22 cellular contexts compared by ENCODE assay signal in genomic region chr18:79559121-79559835, GRCh38.
DNase-seq lines count a peak whose midpoint lies in the region; ATAC-seq, FAIRE-seq and TF ChIP-seq lines count a peak whose summit lies in the region.
"Had no signal": no experiment of that assay in that cellular context is flagged by ENCODE, and none has a peak within 500 bp of the region (broad histone marks: within the 10 kb centered on the region; RNA-seq: fewer than 3 reads in every experiment).

No MANE protein-coding gene starts in this region.

- no peak overlapping the region for H3K27ac Mint-ChIP-seq in natural killer cell treated with Interleukin-12 subunit alpha and Interleukin-12 subunit beta and Interleukin-15 and Interleukin-18, amount 100 ng/mL, for 72 hours
- no peak overlapping the region for H3K27ac Mint-ChIP-seq in natural killer cell
- H3K27ac Mint-ChIP-seq: CD4-positive, alpha-beta T cell; GM23338 had no signal

- no peaks in the 10 kb centered on the region for H3K4me1 ChIP-seq in kidney (ENCODE audit: control insufficient read depth in 1 of 2, insufficient read depth in 1 of 2, low read depth in 1 of 2, low read length in 2 of 2)
- H3K4me1 ChIP-seq in left lung = no peaks in the 10 kb centered on the region
- H3K4me1 ChIP-seq: BLaER1 had no signal

- no peak overlapping the region for H3K9ac ChIP-seq in kidney (ENCODE audit: low read length in 2 of 2)
- H3K9ac ChIP-seq: BLaER1 had no signal

- H3K9me3 ChIP-seq in kidney (ENCODE audit: control insufficient read depth in 1 of 2, low read length in 2 of 2) = no peaks in the 10 kb centered on the region
- no peaks in the 10 kb centered on the region for H3K9me3 ChIP-seq in left lung

- TF ChIP-seq POLR2A in GM18505 (IDR thresholded peaks at IDR 0.05; ENCODE audit: borderline replicate concordance, extremely low read depth, insufficient read depth, insufficient read length) = no peak

- peaks cover 0 to 4% of the 10 kb centered on the region in 2 donors for H3K4me1 Mint-ChIP-seq in natural killer cell treated with Interleukin-12 subunit alpha and Interleukin-12 subunit beta and Interleukin-15 and Interleukin-18, amount 100 ng/mL, for 72 hours (ENCODE audit: low read depth in 2 of 2)
- H3K4me1 Mint-ChIP-seq in natural killer cell = peaks cover 0 to 7% of the 10 kb centered on the region in 2 donors
- H3K4me1 Mint-ChIP-seq: GM23338 had no signal

- peak in 1 of 2 donors; percentile 28 for ATAC-seq in natural killer cell treated with Interleukin-12 subunit alpha and Interleukin-12 subunit beta and Interleukin-15 and Interleukin-18, amount 100 ng/mL, for 72 hours
- no peak for ATAC-seq in natural killer cell
- ATAC-seq in sciatic nerve = no peak
- ATAC-seq in HG02759 (IDR thresholded peaks at IDR 0.05; ENCODE audit: unreplicated experiment) = no peak
- no peak for ATAC-seq in left lung
- no peak for ATAC-seq in GM18505 (IDR thresholded peaks at IDR 0.05; ENCODE audit: unreplicated experiment)
- ATAC-seq: GM23338, Panc1 had no signal

- peak; percentile 58 for DNase-seq in natural killer cell treated with Interleukin-12 subunit alpha and Interleukin-12 subunit beta and Interleukin-15 and Interleukin-18, amount 100 ng/mL, for 72 hours (ENCODE audit: low spot score)
- no peak for DNase-seq in natural killer cell
- DNase-seq in kidney = peak; percentile 37
- peak; percentile 41 for DNase-seq in sciatic nerve (ENCODE audit: low spot score)
- no peak for DNase-seq in left lung
- DNase-seq: CD4-positive, alpha-beta T cell; HCEC 1CT; NCI-H1048; NCI-H1694; NCI-H2029 treated with DMSO at 0.1 percent for 48 hours; NCI-H2227 treated with DMSO at 0.1 percent for 48 hours; NCI-H526 treated with DMSO at 0.1 percent for 48 hours; SHP77 had no signal

- H3K27ac ChIP-seq in kidney (ENCODE audit: low read depth in 2 of 2, low read length in 2 of 2) (no peak overlapping the region), left lung (no peak overlapping the region)
- H3K27ac ChIP-seq: BLaER1, RWPE1 had no signal

- H3K27me3 Mint-ChIP-seq in natural killer cell treated with Interleukin-12 subunit alpha and Interleukin-12 subunit beta and Interleukin-15 and Interleukin-18, amount 100 ng/mL, for 72 hours = no peaks in the 10 kb centered on the region
- H3K27me3 Mint-ChIP-seq in natural killer cell (ENCODE audit: low read depth in 2 of 2) = no peaks in the 10 kb centered on the region
- H3K27me3 Mint-ChIP-seq: CD4-positive, alpha-beta T cell had no signal

- TF ChIP-seq CTCF in natural killer cell (IDR thresholded peaks at IDR 0.05) (no peak), kidney (IDR thresholded peaks at IDR 0.05; ENCODE audit: borderline replicate concordance, extremely low read depth, insufficient read depth) (no peak), left lung (IDR thresholded peaks at IDR 0.05) (no peak)

- no peak for FAIRE-seq in kidney (lab: Jason Lieb, UNC)
- FAIRE-seq: A204.1, D721Med, GM18507 had no signal

- no peaks in the 10 kb centered on the region for H3K9me3 Mint-ChIP-seq in natural killer cell treated with Interleukin-12 subunit alpha and Interleukin-12 subunit beta and Interleukin-15 and Interleukin-18, amount 100 ng/mL, for 72 hours
- no peaks in the 10 kb centered on the region for H3K9me3 Mint-ChIP-seq in natural killer cell
- H3K9me3 Mint-ChIP-seq: CD4-positive, alpha-beta T cell had no signal

- H3K4me3 ChIP-seq in kidney (ENCODE audit: low read length in 2 of 2) (no peak overlapping the region), left lung (no peak overlapping the region)
- H3K4me3 ChIP-seq: BLaER1, GM23338 had no signal

- no peaks in the 10 kb centered on the region for H3K36me3 Mint-ChIP-seq in natural killer cell treated with Interleukin-12 subunit alpha and Interleukin-12 subunit beta and Interleukin-15 and Interleukin-18, amount 100 ng/mL, for 72 hours
- no peaks in the 10 kb centered on the region for H3K36me3 Mint-ChIP-seq in natural killer cell

- H3K36me3 ChIP-seq in kidney (ENCODE audit: control insufficient read depth in 1 of 2, insufficient read depth in 2 of 2, low read length in 2 of 2) = no peaks in the 10 kb centered on the region
- no peaks in the 10 kb centered on the region for H3K36me3 ChIP-seq in left lung
- H3K36me3 ChIP-seq: BLaER1 had no signal

- H3K4me3 Mint-ChIP-seq in natural killer cell treated with Interleukin-12 subunit alpha and Interleukin-12 subunit beta and Interleukin-15 and Interleukin-18, amount 100 ng/mL, for 72 hours = no peak overlapping the region
- no peak overlapping the region for H3K4me3 Mint-ChIP-seq in natural killer cell
- H3K4me3 Mint-ChIP-seq: CD4-positive, alpha-beta T cell; GM23338 had no signal

- H3K27me3 ChIP-seq in left lung = peaks cover 0 to 7% of the 10 kb centered on the region in 2 donors

- intact Hi-C loops in natural killer cell (cut with micrococcal nuclease) (no loop called here), kidney (cut with DNase I) (no loop called here), sciatic nerve (cut with DNase I) (no loop called here), left lung (cut with DNase I) (no loop called here)

Comparison
In these comparisons a context has a peak if more than half of its experiments do, and no peak if none do; other contexts are left out.
1. DNase-seq: peak in natural killer cell treated with Interleukin-12 subunit alpha and Interleukin-12 subunit beta and Interleukin-15 and Interleukin-18, amount 100 ng/mL, for 72 hours (single experiment), kidney (single experiment) and sciatic nerve (single experiment); none in natural killer cell (single experiment) and left lung (0 of 2).